8 cellular contexts compared by ENCODE assay signal in genomic region chr11:81497202-81497804, GRCh38.
A peak's percentile ranks its signal among the peaks of the same experiment; 100 is the strongest.
DNase-seq lines count a peak whose midpoint lies in the region; ATAC-seq and TF ChIP-seq lines count a peak whose summit lies in the region.

No MANE protein-coding gene starts in this region.

- TF ChIP-seq CTCF in GM20000 (IDR thresholded peaks at IDR 0.05; ENCODE audit: extremely low read depth, missing control alignments) (peak; percentile 45), foreskin keratinocyte (conservative IDR thresholded peaks at IDR 0.05) (peak; percentile 64), tibial nerve (IDR thresholded peaks at IDR 0.05) (peak; percentile 26 to 55 (median 45))

- no peak overlapping the region for H3K27ac ChIP-seq in foreskin keratinocyte
- no peak overlapping the region for H3K27ac ChIP-seq in tibial nerve

- intact Hi-C loops in activated CD4-positive, alpha-beta T cell treated with anti-CD3 and anti-CD28 coated beads, Interleukin-2, amount 10 ng/mL, durations not matched to agents 24 days and 14 days (cut with micrococcal nuclease): no loop called here

- DNase-seq in activated CD4-positive, alpha-beta T cell treated with anti-CD3 and anti-CD28 coated beads, Interleukin-2, amount 10 ng/mL, durations not matched to agents 24 days and 14 days: peak; percentile 69
- DNase-seq in activated CD4-positive, alpha-beta T cell treated with anti-CD3 and anti-CD28 coated beads for 4 hours: no peak
- DNase-seq in GM20000 (ENCODE audit: low spot score) (peak; percentile 38), SK-N-DZ (ENCODE audit: low spot score) (peak; percentile 58), foreskin keratinocyte (peak in 1 of 2 donors; percentile 33), tibial nerve (ENCODE audit: low spot score in 2 of 2) (peak in 1 of 2 donors; percentile 27), cerebellar nuclear complex (lab: John Stamatoyannopoulos, UW) (no peak)

- H3K4me3 ChIP-seq in tibial nerve: no peak overlapping the region

- TF ChIP-seq EP300 in Ishikawa (IDR thresholded peaks at IDR 0.05; ENCODE audit: borderline replicate concordance): no peak
- no peak for TF ChIP-seq EP300 in tibial nerve (IDR thresholded peaks at IDR 0.05)

- H3K4me1 ChIP-seq in foreskin keratinocyte (no peaks in the 10 kb centered on the region), tibial nerve (peaks cover 0 to 6% (median 0%) of the 10 kb centered on the region in 4 donors)

- no peaks in the 10 kb centered on the region for H3K36me3 ChIP-seq in tibial nerve

- no peak overlapping the region for H3K27ac Mint-ChIP-seq in activated CD4-positive, alpha-beta T cell treated with anti-CD3 and anti-CD28 coated beads, Interleukin-2, amount 10 ng/mL, durations not matched to agents 24 days and 14 days

- WGBS in tibial nerve, 2 donors: 11 to 13% methylated on average over 5 of the region's 5 CpGs

- ATAC-seq in foreskin keratinocyte: peak; percentile 44

- no peaks in the 10 kb centered on the region for H3K36me3 Mint-ChIP-seq in activated CD4-positive, alpha-beta T cell treated with anti-CD3 and anti-CD28 coated beads, Interleukin-2, amount 10 ng/mL, durations not matched to agents 24 days and 14 days (ENCODE audit: low read depth)

- peaks cover 2% of the 10 kb centered on the region for H3K4me1 Mint-ChIP-seq in activated CD4-positive, alpha-beta T cell treated with anti-CD3 and anti-CD28 coated beads, Interleukin-2, amount 10 ng/mL, durations not matched to agents 24 days and 14 days

- H3K27me3 Mint-ChIP-seq in activated CD4-positive, alpha-beta T cell treated with anti-CD3 and anti-CD28 coated beads, Interleukin-2, amount 10 ng/mL, durations not matched to agents 24 days and 14 days: no peaks in the 10 kb centered on the region

- H3K27me3 ChIP-seq in foreskin keratinocyte: no peaks in the 10 kb centered on the region
- H3K27me3 ChIP-seq in tibial nerve: no peaks in the 10 kb centered on the region

- TF ChIP-seq RAD21 in Ishikawa (IDR thresholded peaks at IDR 0.05; ENCODE audit: low read depth): peak; percentile 25

- H3K9me3 ChIP-seq in tibial nerve: no peaks in the 10 kb centered on the region

- no peak overlapping the region for H3K4me3 Mint-ChIP-seq in activated CD4-positive, alpha-beta T cell treated with anti-CD3 and anti-CD28 coated beads, Interleukin-2, amount 10 ng/mL, durations not matched to agents 24 days and 14 days

- peaks cover 4% of the 10 kb centered on the region for H3K9me3 Mint-ChIP-seq in activated CD4-positive, alpha-beta T cell treated with anti-CD3 and anti-CD28 coated beads, Interleukin-2, amount 10 ng/mL, durations not matched to agents 24 days and 14 days

- TF ChIP-seq POLR2A in tibial nerve (IDR thresholded peaks at IDR 0.05): no peak

TF ChIP-seq in Ishikawa, 13 proteins besides CTCF, POLR2A, EP300 and RAD21:
- TF ChIP-seq NFIC (IDR thresholded peaks at IDR 0.05) (no peak), TCF12 (IDR thresholded peaks at IDR 0.05; ENCODE audit: low read depth) (no peak), FOXM1 (IDR thresholded peaks at IDR 0.05; ENCODE audit: borderline replicate concordance, low read depth) (no peak), YY1 (IDR thresholded peaks at IDR 0.05; ENCODE audit: low read depth) (no peak), ZBTB7A (IDR thresholded peaks at IDR 0.05; ENCODE audit: low read depth) (no peak), TAF1 (IDR thresholded peaks at IDR 0.05; ENCODE audit: low read depth) (no peak), CEBPB (IDR thresholded peaks at IDR 0.05) (no peak), USF1 (IDR thresholded peaks at IDR 0.05) (no peak), MAX (IDR thresholded peaks at IDR 0.05) (no peak), EGR1 (IDR thresholded peaks at IDR 0.05) (no peak), TEAD4 (IDR thresholded peaks at IDR 0.05) (no peak), CREB1 (IDR thresholded peaks at IDR 0.05; ENCODE audit: low read depth) (no peak)
- TF ChIP-seq, protein P1, sequence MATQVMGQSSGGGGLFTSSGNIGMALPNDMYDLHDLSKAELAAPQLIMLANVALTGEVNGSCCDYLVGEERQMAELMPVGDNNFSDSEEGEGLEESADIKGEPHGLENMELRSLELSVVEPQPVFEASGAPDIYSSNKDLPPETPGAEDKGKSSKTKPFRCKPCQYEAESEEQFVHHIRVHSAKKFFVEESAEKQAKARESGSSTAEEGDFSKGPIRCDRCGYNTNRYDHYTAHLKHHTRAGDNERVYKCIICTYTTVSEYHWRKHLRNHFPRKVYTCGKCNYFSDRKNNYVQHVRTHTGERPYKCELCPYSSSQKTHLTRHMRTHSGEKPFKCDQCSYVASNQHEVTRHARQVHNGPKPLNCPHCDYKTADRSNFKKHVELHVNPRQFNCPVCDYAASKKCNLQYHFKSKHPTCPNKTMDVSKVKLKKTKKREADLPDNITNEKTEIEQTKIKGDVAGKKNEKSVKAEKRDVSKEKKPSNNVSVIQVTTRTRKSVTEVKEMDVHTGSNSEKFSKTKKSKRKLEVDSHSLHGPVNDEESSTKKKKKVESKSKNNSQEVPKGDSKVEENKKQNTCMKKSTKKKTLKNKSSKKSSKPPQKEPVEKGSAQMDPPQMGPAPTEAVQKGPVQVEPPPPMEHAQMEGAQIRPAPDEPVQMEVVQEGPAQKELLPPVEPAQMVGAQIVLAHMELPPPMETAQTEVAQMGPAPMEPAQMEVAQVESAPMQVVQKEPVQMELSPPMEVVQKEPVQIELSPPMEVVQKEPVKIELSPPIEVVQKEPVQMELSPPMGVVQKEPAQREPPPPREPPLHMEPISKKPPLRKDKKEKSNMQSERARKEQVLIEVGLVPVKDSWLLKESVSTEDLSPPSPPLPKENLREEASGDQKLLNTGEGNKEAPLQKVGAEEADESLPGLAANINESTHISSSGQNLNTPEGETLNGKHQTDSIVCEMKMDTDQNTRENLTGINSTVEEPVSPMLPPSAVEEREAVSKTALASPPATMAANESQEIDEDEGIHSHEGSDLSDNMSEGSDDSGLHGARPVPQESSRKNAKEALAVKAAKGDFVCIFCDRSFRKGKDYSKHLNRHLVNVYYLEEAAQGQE (IDR thresholded peaks at IDR 0.05; ENCODE audit: low read depth): no peak
TF ChIP-seq in Ishikawa: peak in this region for 0.

Comparison
In these comparisons a context has a peak if more than half of its experiments do, and no peak if none do; other contexts are left out.
1. DNase-seq: peak in activated CD4-positive, alpha-beta T cell treated with anti-CD3 and anti-CD28 coated beads, Interleukin-2, amount 10 ng/mL, durations not matched to agents 24 days and 14 days (single experiment), GM20000 (single experiment) and SK-N-DZ (single experiment); none in activated CD4-positive, alpha-beta T cell treated with anti-CD3 and anti-CD28 coated beads for 4 hours (0 of 2) and cerebellar nuclear complex (0 of 2).
2. Peak in every context shown above with its lines, with median percentiles within 50 percentile points of each other: CTCF ChIP-seq.